1 cellular context compared by ENCODE assay signal in genomic region chr7:106273009-106273695, GRCh38.
TF ChIP-seq lines count a peak whose summit lies in the region.

No MANE protein-coding gene starts in this region.

TF ChIP-seq in SK-N-SH treated with all-trans-retinoic acid at 6 μM for 48 hours, 23 proteins besides CTCF, POLR2A, EP300 and RAD21 (continued from another document):
- TF ChIP-seq PATZ1 (CRISPR knock-in tag; IDR thresholded peaks at IDR 0.05; ENCODE audit: borderline replicate concordance) (no peak), RARB (CRISPR knock-in tag; IDR thresholded peaks at IDR 0.05) (no peak), TCF4 (CRISPR knock-in tag; IDR thresholded peaks at IDR 0.05; ENCODE audit: borderline replicate concordance) (no peak), ARNTL (CRISPR knock-in tag; IDR thresholded peaks at IDR 0.05; ENCODE audit: borderline replicate concordance, low read depth) (no peak)
